Comparison of ENCODE assay signal across 15 cellular contexts in the genomic region with DNA sequence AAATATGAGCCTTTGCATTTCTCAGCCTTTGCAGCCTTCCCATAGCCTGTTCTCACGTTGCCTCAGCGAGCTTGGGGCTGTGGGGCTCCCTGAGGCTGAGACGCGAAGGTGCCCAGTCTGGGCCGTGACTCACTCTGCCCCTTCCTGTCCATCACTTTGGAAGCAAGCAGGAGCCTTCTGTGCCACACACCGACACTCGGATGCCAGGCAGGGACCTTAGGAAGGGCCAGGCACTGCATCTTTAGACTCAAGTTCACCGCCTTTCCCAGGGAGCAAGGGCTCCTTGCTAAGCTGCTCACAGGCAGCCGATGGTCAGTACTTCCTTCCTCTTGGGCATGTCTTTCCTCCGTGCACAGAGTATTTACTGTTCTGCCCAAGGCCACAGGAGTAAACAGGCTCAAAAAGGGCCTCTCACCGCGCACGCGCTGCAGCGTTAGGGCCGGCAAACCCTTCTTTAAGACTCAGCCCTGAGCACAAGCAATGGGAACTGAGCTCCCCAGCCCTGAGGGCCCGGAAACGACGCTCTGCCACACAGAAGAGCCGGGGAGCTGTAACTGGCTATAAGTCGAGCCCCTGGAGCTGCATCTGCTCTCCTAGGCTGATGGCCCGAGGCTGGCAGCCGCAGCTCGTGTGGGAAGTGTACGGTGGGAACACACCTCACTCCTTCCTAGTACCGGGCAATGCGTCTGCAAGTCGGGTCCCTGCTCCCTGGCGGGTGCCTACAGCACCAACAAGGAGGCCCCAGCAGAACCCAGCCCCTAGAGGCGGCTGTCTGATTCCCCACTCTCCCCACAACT. TPM values are rescaled to one million over a fixed set of nuclear protein-coding genes. Genes with fewer than 3 reads are reported as not detected.
DNase-seq lines count a peak whose midpoint lies in the region; ATAC-seq and TF ChIP-seq lines count a peak whose summit lies in the region.
"Had no signal": no experiment of that assay in that cellular context is flagged by ENCODE, and none has a peak within 500 bp of the region (broad histone marks: within the 10 kb centered on the region; RNA-seq: fewer than 3 reads in every experiment).

No MANE protein-coding gene starts in this region.

- TF ChIP-seq POLR2A in gastroesophageal sphincter (IDR thresholded peaks at IDR 0.05) (no peak), sigmoid colon (IDR thresholded peaks at IDR 0.05) (no peak)

- H3K4me1 ChIP-seq in gastroesophageal sphincter (peaks cover 8 to 98% (median 84%) of the 10 kb centered on the region in 3 donors), sigmoid colon (peaks cover 0 to 80% (median 68%) of the 10 kb centered on the region in 4 donors)
- H3K4me1 ChIP-seq: HAP-1 had no signal

- ATAC-seq in SK-N-SH treated with all-trans-retinoic acid at 6 μM for 48 hours (peak; percentile 35), gastroesophageal sphincter (no peak), GM19395 (IDR thresholded peaks at IDR 0.05; ENCODE audit: unreplicated experiment) (no peak)
- ATAC-seq: effector memory CD8-positive, alpha-beta T cell had no signal

- DNase-seq in ELF-1 (ENCODE audit: low read depth, low spot score) (peak; percentile 67), sigmoid colon (no peak), NCI-H2196 (lab: John Stamatoyannopoulos, UW; ENCODE audit: unreplicated experiment) (no peak), NCI-H1048 (lab: John Stamatoyannopoulos, UW) (no peak), mesothelial cell of epicardium (ENCODE audit: low spot score in 2 of 2, unreplicated experiment in 2 of 2) (no peak)
- DNase-seq: activated T-cell treated with anti-CD3 and anti-CD28 coated beads for 4 hours; effector memory CD8-positive, alpha-beta T cell; NCI-H1436; NCI-H524 treated with DMSO at 0.1 percent for 48 hours; SJCRH30; stimulated activated CD8-positive, alpha-beta memory T cell treated with anti-CD3 and anti-CD28 coated beads, Interleukin-4, amount 100 ng/mL, for 48 hours had no signal

- intact Hi-C loops in sigmoid colon (cut with DNase I), result loop anchor here (2.0 kb wide), 1 partner anchor 43 kb away; no protein-coding TSS in a partner anchor

- H3K9me3 ChIP-seq in gastroesophageal sphincter (no peaks in the 10 kb centered on the region), sigmoid colon (no peaks in the 10 kb centered on the region)
- H3K9me3 ChIP-seq: HAP-1, SJCRH30 had no signal

- H3K36me3 ChIP-seq in gastroesophageal sphincter, result peaks cover 0 to 79% of the 10 kb centered on the region in 2 donors
- H3K36me3 ChIP-seq in sigmoid colon, result peaks cover 0 to 80% (median 19%) of the 10 kb centered on the region in 4 donors

- no peaks in the 10 kb centered on the region for H3K9me3 Mint-ChIP-seq in mesothelial cell of epicardium
- H3K9me3 Mint-ChIP-seq: effector memory CD8-positive, alpha-beta T cell had no signal

- H3K27ac Mint-ChIP-seq in mesothelial cell of epicardium, result no peak overlapping the region

- 53 to 76% methylated on average over 3 to 4 of the region's 30 CpGs for WGBS in gastroesophageal sphincter (ENCODE audit: low coverage in 1 of 2), 2 donors
- WGBS in sigmoid colon, 2 donors, result 79% methylated on average over 30 of the region's 30 CpGs

- no peak for TF ChIP-seq EP300 in gastroesophageal sphincter (IDR thresholded peaks at IDR 0.05)
- TF ChIP-seq EP300 in sigmoid colon (IDR thresholded peaks at IDR 0.05), result no peak

- no peak for TF ChIP-seq CTCF in gastroesophageal sphincter (IDR thresholded peaks at IDR 0.05)
- TF ChIP-seq CTCF in sigmoid colon (IDR thresholded peaks at IDR 0.05), result no peak
- no peak for TF ChIP-seq CTCF in mesothelial cell of epicardium (IDR thresholded peaks at IDR 0.05; ENCODE audit: unreplicated experiment)

- H3K27me3 ChIP-seq in gastroesophageal sphincter, result no peaks in the 10 kb centered on the region
- no peaks in the 10 kb centered on the region for H3K27me3 ChIP-seq in sigmoid colon
- H3K27me3 ChIP-seq: SJCRH30 had no signal

- H3K36me3 Mint-ChIP-seq in mesothelial cell of epicardium, result peaks cover 29% of the 10 kb centered on the region

- no peak overlapping the region for H3K4me3 Mint-ChIP-seq in mesothelial cell of epicardium
- H3K4me3 Mint-ChIP-seq: effector memory CD8-positive, alpha-beta T cell had no signal

- H3K4me1 Mint-ChIP-seq in mesothelial cell of epicardium, result peaks cover 30% of the 10 kb centered on the region

- H3K27ac ChIP-seq in gastroesophageal sphincter, result peak overlapping the region in 3 of 4 donors; percentile 89 to 96 (median 89)
- H3K27ac ChIP-seq in sigmoid colon, result peak overlapping the region; percentile 74 to 85 (median 80)

- H3K4me3 ChIP-seq in gastroesophageal sphincter (no peak overlapping the region), sigmoid colon (no peak overlapping the region)
- H3K4me3 ChIP-seq: HAP-1, SJCRH30 had no signal

- H3K27me3 Mint-ChIP-seq in mesothelial cell of epicardium (ENCODE audit: low read depth), result no peaks in the 10 kb centered on the region
- H3K27me3 Mint-ChIP-seq: effector memory CD8-positive, alpha-beta T cell had no signal

TF ChIP-seq in SK-N-SH treated with all-trans-retinoic acid at 6 μM for 48 hours, 23 proteins besides CTCF, POLR2A, EP300 and RAD21:
- TF ChIP-seq ZC3H10 (CRISPR knock-in tag; IDR thresholded peaks at IDR 0.05) (no peak), ARNTL (CRISPR knock-in tag; IDR thresholded peaks at IDR 0.05; ENCODE audit: borderline replicate concordance, low read depth) (no peak), GLIS3 (CRISPR knock-in tag; IDR thresholded peaks at IDR 0.05) (no peak), ESRRG (CRISPR knock-in tag; IDR thresholded peaks at IDR 0.05) (no peak), TOX (CRISPR knock-in tag; IDR thresholded peaks at IDR 0.05; ENCODE audit: borderline replicate concordance) (no peak), RARB (CRISPR knock-in tag; IDR thresholded peaks at IDR 0.05) (no peak), BACH2 (CRISPR knock-in tag; IDR thresholded peaks at IDR 0.05; ENCODE audit: borderline replicate concordance) (no peak), ISL1 (CRISPR knock-in tag; IDR thresholded peaks at IDR 0.05) (no peak), CSDC2 (CRISPR knock-in tag; IDR thresholded peaks at IDR 0.05) (no peak)
- TF ChIP-seq, protein P1, sequence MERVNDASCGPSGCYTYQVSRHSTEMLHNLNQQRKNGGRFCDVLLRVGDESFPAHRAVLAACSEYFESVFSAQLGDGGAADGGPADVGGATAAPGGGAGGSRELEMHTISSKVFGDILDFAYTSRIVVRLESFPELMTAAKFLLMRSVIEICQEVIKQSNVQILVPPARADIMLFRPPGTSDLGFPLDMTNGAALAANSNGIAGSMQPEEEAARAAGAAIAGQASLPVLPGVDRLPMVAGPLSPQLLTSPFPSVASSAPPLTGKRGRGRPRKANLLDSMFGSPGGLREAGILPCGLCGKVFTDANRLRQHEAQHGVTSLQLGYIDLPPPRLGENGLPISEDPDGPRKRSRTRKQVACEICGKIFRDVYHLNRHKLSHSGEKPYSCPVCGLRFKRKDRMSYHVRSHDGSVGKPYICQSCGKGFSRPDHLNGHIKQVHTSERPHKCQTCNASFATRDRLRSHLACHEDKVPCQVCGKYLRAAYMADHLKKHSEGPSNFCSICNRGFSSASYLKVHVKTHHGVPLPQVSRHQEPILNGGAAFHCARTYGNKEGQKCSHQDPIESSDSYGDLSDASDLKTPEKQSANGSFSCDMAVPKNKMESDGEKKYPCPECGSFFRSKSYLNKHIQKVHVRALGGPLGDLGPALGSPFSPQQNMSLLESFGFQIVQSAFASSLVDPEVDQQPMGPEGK (CRISPR knock-in tag; IDR thresholded peaks at IDR 0.05; ENCODE audit: borderline replicate concordance), result no peak
- TF ChIP-seq, protein P2, sequence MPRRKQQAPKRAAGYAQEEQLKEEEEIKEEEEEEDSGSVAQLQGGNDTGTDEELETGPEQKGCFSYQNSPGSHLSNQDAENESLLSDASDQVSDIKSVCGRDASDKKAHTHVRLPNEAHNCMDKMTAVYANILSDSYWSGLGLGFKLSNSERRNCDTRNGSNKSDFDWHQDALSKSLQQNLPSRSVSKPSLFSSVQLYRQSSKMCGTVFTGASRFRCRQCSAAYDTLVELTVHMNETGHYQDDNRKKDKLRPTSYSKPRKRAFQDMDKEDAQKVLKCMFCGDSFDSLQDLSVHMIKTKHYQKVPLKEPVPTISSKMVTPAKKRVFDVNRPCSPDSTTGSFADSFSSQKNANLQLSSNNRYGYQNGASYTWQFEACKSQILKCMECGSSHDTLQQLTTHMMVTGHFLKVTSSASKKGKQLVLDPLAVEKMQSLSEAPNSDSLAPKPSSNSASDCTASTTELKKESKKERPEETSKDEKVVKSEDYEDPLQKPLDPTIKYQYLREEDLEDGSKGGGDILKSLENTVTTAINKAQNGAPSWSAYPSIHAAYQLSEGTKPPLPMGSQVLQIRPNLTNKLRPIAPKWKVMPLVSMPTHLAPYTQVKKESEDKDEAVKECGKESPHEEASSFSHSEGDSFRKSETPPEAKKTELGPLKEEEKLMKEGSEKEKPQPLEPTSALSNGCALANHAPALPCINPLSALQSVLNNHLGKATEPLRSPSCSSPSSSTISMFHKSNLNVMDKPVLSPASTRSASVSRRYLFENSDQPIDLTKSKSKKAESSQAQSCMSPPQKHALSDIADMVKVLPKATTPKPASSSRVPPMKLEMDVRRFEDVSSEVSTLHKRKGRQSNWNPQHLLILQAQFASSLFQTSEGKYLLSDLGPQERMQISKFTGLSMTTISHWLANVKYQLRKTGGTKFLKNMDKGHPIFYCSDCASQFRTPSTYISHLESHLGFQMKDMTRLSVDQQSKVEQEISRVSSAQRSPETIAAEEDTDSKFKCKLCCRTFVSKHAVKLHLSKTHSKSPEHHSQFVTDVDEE (CRISPR knock-in tag; IDR thresholded peaks at IDR 0.05), result no peak
TF ChIP-seq in SK-N-SH treated with all-trans-retinoic acid at 6 μM for 48 hours: peak in this region for 0.

RNA-seq across cellular contexts. Expression of a gene that starts 7.2 kb away (rescaled TPM):
- total RNA-seq in gastroesophageal sphincter, result 10 to 100 TPM; 13.7 to 20.9 (median 16.0) TPM
- total RNA-seq in sigmoid colon, result 10 to 100 TPM in 3 of 4 donors, 1 to 10 TPM in 1; 8.0 to 13.6 (median 11.0) TPM
- polyA plus RNA-seq in sigmoid colon, result 1 to 10 TPM; 6.0 to 9.2 (median 8.1) TPM
- total RNA-seq in mesothelial cell of epicardium, result 14.9 to 16.3 TPM (median 15.5 TPM) in 3 replicates

RNA-seq across cellular contexts. Expression of a gene that starts 24.6 kb away (rescaled TPM):
- total RNA-seq in gastroesophageal sphincter (100 to 1,000 TPM in 1 of 4 donors, 10 to 100 TPM in 3; 39.6 to 103 (median 59.1) TPM), sigmoid colon (10 to 100 TPM; 50.4 to 75.9 (median 67.1) TPM), mesothelial cell of epicardium (99.1 to 107 TPM (median 106 TPM) in 3 replicates)
- polyA plus RNA-seq in sigmoid colon, result 10 to 100 TPM in 1 of 3 donors, 1 to 10 TPM in 2; 1.4 to 11.5 (median 8.4) TPM
